8 cellular contexts compared by ENCODE assay signal in the genomic region with DNA sequence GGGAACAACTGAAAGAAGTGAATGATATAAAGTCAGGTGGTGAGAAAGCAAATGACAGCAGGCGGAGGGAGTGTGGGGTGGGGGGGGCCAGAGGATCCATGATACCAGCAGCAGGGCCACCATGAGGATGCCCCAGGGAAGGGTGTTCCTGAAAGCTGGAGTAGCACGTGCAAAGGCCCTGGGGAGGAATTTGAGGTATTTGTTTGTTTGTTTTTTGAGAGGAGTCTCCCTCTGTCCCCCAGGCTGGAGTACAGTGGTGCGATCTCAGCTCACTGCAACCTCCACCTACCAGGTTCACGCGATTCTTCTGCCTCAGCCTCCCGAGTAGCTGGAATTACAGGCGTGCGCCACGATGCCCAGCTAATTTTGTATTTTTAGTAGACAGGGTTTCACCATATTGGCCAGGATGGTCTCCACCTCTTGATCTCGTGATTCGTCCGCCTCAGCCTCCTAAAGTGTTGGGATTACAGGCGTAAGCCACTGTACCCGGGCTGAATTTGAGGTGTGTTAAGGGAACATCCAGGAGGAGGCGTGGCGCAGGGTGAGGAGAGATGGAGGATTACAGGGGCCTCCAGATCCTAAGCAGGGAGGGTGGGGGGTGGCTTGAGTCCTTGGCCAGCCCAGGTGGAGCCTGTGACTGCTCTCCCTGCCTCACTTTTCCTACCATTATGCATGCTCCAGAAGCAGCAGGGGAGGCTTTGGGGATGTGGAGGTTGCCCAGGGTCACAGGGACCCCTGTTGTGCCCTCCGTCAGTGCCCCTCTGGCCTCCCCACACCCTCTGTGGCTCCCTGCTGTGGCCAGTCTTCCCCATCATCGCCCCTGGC. TPM values are rescaled to one million over a fixed set of nuclear protein-coding genes. Genes with fewer than 3 reads are reported as not detected.
DNase-seq lines count a peak whose midpoint lies in the region; ATAC-seq and TF ChIP-seq lines count a peak whose summit lies in the region.

No MANE protein-coding gene starts in this region.

- H3K27ac Mint-ChIP-seq in activated CD8-positive, alpha-beta memory T cell treated with anti-CD3 and anti-CD28 coated beads, Interleukin-2, amount 10 ng/mL, durations not matched to agents 7 days and 5 days: peak overlapping the region; percentile 98

- H3K27ac ChIP-seq in angular gyrus (ENCODE audit: low read depth, low read length) (peak overlapping the region; percentile 95), lung (ENCODE audit: low read depth in 1 of 2, low read length in 1 of 2) (peak overlapping the region; percentile 96), tibial artery (peak overlapping the region; percentile 95 to 99)

- no peak overlapping the region for H3K4me3 ChIP-seq in lung
- H3K4me3 ChIP-seq in tibial artery: peak overlapping the region; percentile 64

- no peaks in the 10 kb centered on the region for H3K27me3 Mint-ChIP-seq in activated CD8-positive, alpha-beta memory T cell treated with anti-CD3 and anti-CD28 coated beads, Interleukin-2, amount 10 ng/mL, durations not matched to agents 7 days and 5 days

- H3K4me3 Mint-ChIP-seq in activated CD8-positive, alpha-beta memory T cell treated with anti-CD3 and anti-CD28 coated beads, Interleukin-2, amount 10 ng/mL, durations not matched to agents 7 days and 5 days: peak overlapping the region; percentile 91

- no peaks in the 10 kb centered on the region for H3K9me3 Mint-ChIP-seq in activated CD8-positive, alpha-beta memory T cell treated with anti-CD3 and anti-CD28 coated beads, Interleukin-2, amount 10 ng/mL, durations not matched to agents 7 days and 5 days (ENCODE audit: low read depth)

- intact Hi-C loops in tibial artery (cut with DNase I; ENCODE audit: low total_unique reads): no loop called here

- peaks cover 65% of the 10 kb centered on the region for H3K4me1 Mint-ChIP-seq in activated CD8-positive, alpha-beta memory T cell treated with anti-CD3 and anti-CD28 coated beads, Interleukin-2, amount 10 ng/mL, durations not matched to agents 7 days and 5 days

- CTCF ChIA-PET in activated CD8-positive, alpha-beta memory T cell treated with anti-CD3 and anti-CD28 coated beads, Interleukin-2, amount 10 ng/mL, durations not matched to agents 7 days and 5 days (lab: Charles Lee): interaction anchor here (0.5 to 5.1 kb wide), 7 partner anchors 9 to 119 kb away, joined by 3 to 161 read pairs (median 4); a partner anchor contains a TSS

- H3K9me3 ChIP-seq in lung (ENCODE audit: control insufficient read depth in 2 of 2, insufficient read depth in 1 of 2, low read length in 1 of 2): no peaks in the 10 kb centered on the region
- no peaks in the 10 kb centered on the region for H3K9me3 ChIP-seq in tibial artery

- peaks cover 21% of the 10 kb centered on the region for H3K36me3 Mint-ChIP-seq in activated CD8-positive, alpha-beta memory T cell treated with anti-CD3 and anti-CD28 coated beads, Interleukin-2, amount 10 ng/mL, durations not matched to agents 7 days and 5 days

- 75 to 78% methylated on average over 18 of the region's 18 CpGs for WGBS in lung, 2 donors

- H3K36me3 ChIP-seq in lung (ENCODE audit: control insufficient read depth in 2 of 2, insufficient read depth in 2 of 2, low read length in 2 of 2) (no peaks in the 10 kb centered on the region), tibial artery (no peaks in the 10 kb centered on the region)

- H3K27me3 ChIP-seq in lung (ENCODE audit: control insufficient read depth, insufficient read depth) (no peaks in the 10 kb centered on the region), tibial artery (no peaks in the 10 kb centered on the region)

- H3K4me1 ChIP-seq in lung (ENCODE audit: control insufficient read depth in 2 of 2, insufficient read depth in 2 of 2, low read length in 2 of 2) (peaks cover 0 to 6% of the 10 kb centered on the region in 2 donors), tibial artery (peaks cover 8 to 40% (median 35%) of the 10 kb centered on the region in 4 donors)

- no peak for DNase-seq in activated CD8-positive, alpha-beta memory T cell treated with anti-CD3 and anti-CD28 coated beads, Interleukin-2, amount 10 ng/mL, durations not matched to agents 7 days and 5 days
- no peak for DNase-seq in activated CD8-positive, alpha-beta memory T cell treated with anti-CD3 and anti-CD28 coated beads for 24 hours
- no peak for DNase-seq in lung (ENCODE audit: low spot score)
- peak in 1 of 2 donors; percentile 37 for DNase-seq in tibial artery
- no peak for DNase-seq in NCI-H128 (lab: John Stamatoyannopoulos, UW; ENCODE audit: unreplicated experiment)
- no peak for DNase-seq in dermis blood vessel endothelial cell

- no peak for TF ChIP-seq CTCF in lung (IDR thresholded peaks at IDR 0.05; ENCODE audit: control extremely low read depth, extremely low read depth)
- TF ChIP-seq CTCF in tibial artery (IDR thresholded peaks at IDR 0.05): no peak

- ATAC-seq in activated CD8-positive, alpha-beta memory T cell treated with anti-CD3 and anti-CD28 coated beads, Interleukin-2, amount 10 ng/mL, durations not matched to agents 7 days and 5 days: no peak
- no peak for ATAC-seq in lung (ENCODE audit: insufficient read depth, low FRiP score)
- no peak for ATAC-seq in HG03378 (IDR thresholded peaks at IDR 0.05; ENCODE audit: unreplicated experiment)

RNA-seq across cellular contexts. Expression of a gene that starts 12.4 kb away (rescaled TPM):
- total RNA-seq in activated CD8-positive, alpha-beta memory T cell treated with anti-CD3 and anti-CD28 coated beads, Interleukin-2, amount 10 ng/mL, durations not matched to agents 7 days and 5 days: 100 to 1,000 TPM; 498 to 501 TPM
- total RNA-seq in lung: 100 to 1,000 TPM; 209 to 290 TPM
- polyA plus RNA-seq in lung: 100 to 1,000 TPM; 161 to 204 TPM
- 122 and 173 TPM in 2 replicates for total RNA-seq in dermis blood vessel endothelial cell

RNA-seq across cellular contexts. Expression of a gene that starts 19.6 kb away (rescaled TPM):
- 1 to 10 TPM; 2.2 to 3.1 TPM for total RNA-seq in activated CD8-positive, alpha-beta memory T cell treated with anti-CD3 and anti-CD28 coated beads, Interleukin-2, amount 10 ng/mL, durations not matched to agents 7 days and 5 days
- 1 to 10 TPM; 1.3 to 5.5 TPM for total RNA-seq in lung
- polyA plus RNA-seq in lung: 1 to 10 TPM in 1 of 2 donors, under 1 TPM in 1; 0.69 to 5.2 TPM
- under 0.01 and 0.17 TPM in 2 replicates for total RNA-seq in dermis blood vessel endothelial cell

RNA-seq across cellular contexts. Expression of a gene that starts 29.0 kb away (rescaled TPM):
- 100 to 1,000 TPM; 209 to 236 TPM for total RNA-seq in activated CD8-positive, alpha-beta memory T cell treated with anti-CD3 and anti-CD28 coated beads, Interleukin-2, amount 10 ng/mL, durations not matched to agents 7 days and 5 days
- total RNA-seq in lung (100 to 1,000 TPM in 1 of 2 donors, 10 to 100 TPM in 1; 67.7 to 114 TPM), dermis blood vessel endothelial cell (88.5 and 185 TPM in 2 replicates)
- 100 to 1,000 TPM; 114 to 217 TPM for polyA plus RNA-seq in lung

RNA-seq across cellular contexts. Expression of a gene that starts 46.5 kb away (rescaled TPM):
- total RNA-seq in activated CD8-positive, alpha-beta memory T cell treated with anti-CD3 and anti-CD28 coated beads, Interleukin-2, amount 10 ng/mL, durations not matched to agents 7 days and 5 days: 10 to 100 TPM; 35.5 to 44.7 TPM
- 10 to 100 TPM; 14.0 to 41.6 TPM for total RNA-seq in lung
- polyA plus RNA-seq in lung: 10 to 100 TPM; 13.0 to 15.9 TPM
- 28.2 and 29.6 TPM in 2 replicates for total RNA-seq in dermis blood vessel endothelial cell
